18 cellular contexts compared by ENCODE assay signal in genomic region chr5:160029540-160030139, GRCh38. TPM values are rescaled to one million over a fixed set of nuclear protein-coding genes. Genes with fewer than 3 reads are reported as not detected.
DNase-seq lines count a peak whose midpoint lies in the region; ATAC-seq and TF ChIP-seq lines count a peak whose summit lies in the region.
"Had no signal": no experiment of that assay in that cellular context is flagged by ENCODE, and none has a peak within 500 bp of the region (broad histone marks: within the 10 kb centered on the region; RNA-seq: fewer than 3 reads in every experiment).

No MANE protein-coding gene starts in this region.

- no peak overlapping the region for H3K4me3 ChIP-seq in body of pancreas
- H3K4me3 ChIP-seq in uterus: no peak overlapping the region
- H3K4me3 ChIP-seq: HAP-1, K562 had no signal

- no peak for ATAC-seq in activated T-cell treated with anti-CD3 and anti-CD28 coated beads, Interleukin-2, amount 50 U/mL, for 72 hours (replicated peaks in 1 of 2)
- ATAC-seq in body of pancreas (peak; percentile 70), left lobe of liver (peak; percentile 46)
- ATAC-seq: K562 had no signal

- 43 to 53% methylated on average over 3 of the region's 3 CpGs for WGBS in body of pancreas, 2 donors

- H3K27me3 Mint-ChIP-seq in activated T-cell treated with anti-CD3 and anti-CD28 coated beads, Interleukin-2, amount 50 U/mL, for 72 hours (ENCODE audit: low read depth): no peaks in the 10 kb centered on the region
- H3K27me3 Mint-ChIP-seq: CD4-positive, alpha-beta T cell had no signal

- no peak for TF ChIP-seq CTCF in body of pancreas (IDR thresholded peaks at IDR 0.05)
- no peak for TF ChIP-seq CTCF in uterus (IDR thresholded peaks at IDR 0.05)

- H3K9me3 ChIP-seq in body of pancreas: no peaks in the 10 kb centered on the region
- H3K9me3 ChIP-seq in uterus: no peaks in the 10 kb centered on the region
- H3K9me3 ChIP-seq: BE2C, HAP-1 had no signal

- intact Hi-C loops in body of pancreas (cut with DNase I): loop anchor here (10.0 kb wide), 2 partner anchors 165 to 315 kb away; no protein-coding TSS in a partner anchor
- intact Hi-C loops in uterus (cut with DNase I; ENCODE audit: low total_unique reads): no loop called here

- no peak overlapping the region for H3K4me3 Mint-ChIP-seq in activated T-cell treated with anti-CD3 and anti-CD28 coated beads, Interleukin-2, amount 50 U/mL, for 72 hours
- H3K4me3 Mint-ChIP-seq: CD4-positive, alpha-beta T cell had no signal

- H3K4me1 Mint-ChIP-seq in activated T-cell treated with anti-CD3 and anti-CD28 coated beads, Interleukin-2, amount 50 U/mL, for 72 hours (ENCODE audit: low read depth): peaks cover 6% of the 10 kb centered on the region

- peak overlapping the region; percentile 3 for H3K27ac Mint-ChIP-seq in activated T-cell treated with anti-CD3 and anti-CD28 coated beads, Interleukin-2, amount 50 U/mL, for 72 hours
- H3K27ac Mint-ChIP-seq: CD4-positive, alpha-beta T cell had no signal

- H3K4me1 ChIP-seq in body of pancreas: peaks cover 26% of the 10 kb centered on the region
- H3K4me1 ChIP-seq in uterus: peaks cover 0 to 9% of the 10 kb centered on the region in 2 donors
- H3K4me1 ChIP-seq: BE2C had no signal

- H3K36me3 ChIP-seq in body of pancreas (replicated peaks in 1 of 2; ENCODE audit: insufficient read depth in 1 of 2, low read depth in 2 of 2) (no peaks in the 10 kb centered on the region), uterus (no peaks in the 10 kb centered on the region)

- peak overlapping the region in 1 of 4 donors; percentile 43 for H3K27ac ChIP-seq in body of pancreas
- peak overlapping the region; percentile 23 to 31 for H3K27ac ChIP-seq in uterus
- H3K27ac ChIP-seq: 22Rv1 had no signal

- no peaks in the 10 kb centered on the region for H3K27me3 ChIP-seq in body of pancreas
- H3K27me3 ChIP-seq in uterus: no peaks in the 10 kb centered on the region
- H3K27me3 ChIP-seq: BE2C had no signal

- TF ChIP-seq POLR2A in body of pancreas (IDR thresholded peaks at IDR 0.05) (no peak), uterus (IDR thresholded peaks at IDR 0.05) (no peak)

- H3K9me3 Mint-ChIP-seq in activated T-cell treated with anti-CD3 and anti-CD28 coated beads, Interleukin-2, amount 50 U/mL, for 72 hours: peaks cover 0 to 1% of the 10 kb centered on the region in 2 donors
- H3K9me3 Mint-ChIP-seq: CD4-positive, alpha-beta T cell had no signal

- no peak for DNase-seq in activated T-cell treated with anti-CD3 and anti-CD28 coated beads, Interleukin-2, amount 50 U/mL, for 72 hours
- no peak for DNase-seq in activated T-cell treated with anti-CD3 and anti-CD28 coated beads, Interleukin-2, amount 50 U/mL, for 1 hour
- DNase-seq in body of pancreas (no peak), left lobe of liver (ENCODE audit: low spot score) (no peak), uterus (no peak), NK-92 (lab: John Stamatoyannopoulos, UW; ENCODE audit: unreplicated experiment) (no peak), cortex of kidney (lab: John Stamatoyannopoulos, UW) (no peak)
- no peak for DNase-seq in NK-92 treated with Interleukin-12 subunit alpha and Interleukin-12 subunit beta, amount 100 ng/mL, for 24 hours (lab: John Stamatoyannopoulos, UW)
- DNase-seq: BE2C; CD4-positive, alpha-beta T cell; DMS79; NCI-H1436; NCI-H2029 treated with DMSO at 0.1 percent for 48 hours; NCI-H2171 treated with DMSO at 0.1 percent for 48 hours; NCI-H748 treated with DMSO at 0.1 percent for 48 hours had no signal

- peaks cover 4 to 17% of the 10 kb centered on the region in 2 donors for H3K36me3 Mint-ChIP-seq in activated T-cell treated with anti-CD3 and anti-CD28 coated beads, Interleukin-2, amount 50 U/mL, for 72 hours (ENCODE audit: insufficient read depth in 2 of 2)

RNA-seq across cellular contexts. Expression of gene TTC1, which starts 20.7 kb away (rescaled TPM):
- 10 to 100 TPM; 46.8 to 50.5 TPM for total RNA-seq in activated T-cell treated with anti-CD3 and anti-CD28 coated beads, Interleukin-2, amount 50 U/mL, for 72 hours
- total RNA-seq in body of pancreas: 10 to 100 TPM; 11.2 to 26.4 TPM
- total RNA-seq in left lobe of liver: 18.2 TPM
- total RNA-seq in uterus: 10 to 100 TPM in 3 of 4 donors, 1 to 10 TPM in 1; 9.7 to 43.5 (median 41.1) TPM

Comparison
In these comparisons a context has a peak if more than half of its experiments do, and no peak if none do; other contexts are left out.
1. ATAC-seq: peak in body of pancreas (single experiment) and left lobe of liver (single experiment); none in activated T-cell treated with anti-CD3 and anti-CD28 coated beads, Interleukin-2, amount 50 U/mL, for 72 hours (0 of 2).